17 cellular contexts compared by ENCODE assay signal in the genomic region with DNA sequence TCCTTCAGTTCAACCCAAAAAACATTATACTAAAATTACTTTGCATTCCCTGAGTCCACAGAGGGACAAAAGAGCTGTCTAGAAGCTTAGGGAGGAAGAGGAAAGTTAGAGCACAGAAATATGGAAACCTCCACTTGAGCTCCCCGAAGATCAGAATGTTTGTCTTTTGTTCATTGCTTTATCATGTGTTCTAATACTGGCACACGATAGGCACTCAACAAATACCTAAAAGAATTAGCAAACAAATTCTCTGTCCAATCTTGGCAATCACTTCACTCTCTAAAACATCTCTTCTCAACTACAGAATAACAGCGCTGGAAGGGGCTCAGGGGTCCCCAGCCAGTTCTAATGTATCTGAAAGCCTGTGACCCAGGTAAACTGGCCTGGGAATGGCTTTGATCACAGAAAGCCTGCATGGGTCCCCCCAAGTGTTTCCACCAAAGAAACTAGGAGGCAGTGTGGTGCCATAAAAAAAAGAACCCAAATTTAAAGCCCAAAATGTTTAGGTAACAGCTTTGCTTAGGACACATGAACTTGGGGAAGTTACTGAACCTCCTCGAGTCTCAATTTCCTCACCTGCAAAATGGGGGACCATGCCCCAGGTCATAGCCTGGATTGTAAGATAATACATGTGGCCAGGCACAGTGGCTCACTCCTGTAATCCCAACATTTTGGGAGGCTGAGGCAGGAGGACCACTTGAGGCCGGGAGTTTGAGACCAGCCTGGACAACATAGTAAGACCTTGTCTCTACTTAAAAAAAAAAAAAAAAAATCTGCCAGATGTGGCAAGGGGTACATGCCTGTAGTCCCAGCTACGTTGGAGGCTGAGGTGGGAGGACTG. TPM values are rescaled to one million over a fixed set of nuclear protein-coding genes. Genes with fewer than 3 reads are reported as not detected.
DNase-seq lines count a peak whose midpoint lies in the region; ATAC-seq, FAIRE-seq and TF ChIP-seq lines count a peak whose summit lies in the region.
"Had no signal": no experiment of that assay in that cellular context is flagged by ENCODE, and none has a peak within 500 bp of the region (broad histone marks: within the 10 kb centered on the region; RNA-seq: fewer than 3 reads in every experiment).

No MANE protein-coding gene starts in this region.

- H3K4me3 Mint-ChIP-seq in memory B cell: no peak overlapping the region
- H3K4me3 Mint-ChIP-seq in activated CD4-positive, alpha-beta T cell treated with anti-CD3 and anti-CD28 coated beads, Interleukin-2, amount 10 ng/mL, durations not matched to agents 24 days and 14 days: no peak overlapping the region
- H3K4me3 Mint-ChIP-seq: neural crest cell had no signal

- 80% methylated on average over 6 of the region's 6 CpGs for WGBS in GM12878 (ENCODE audit: insufficient coverage, insufficient replicate concordance, low lambda C conversion rate, missing lambda C conversion rate)

- H4K20me1 ChIP-seq in GM12878 (ENCODE audit: control insufficient read depth, insufficient read depth): no peaks in the 10 kb centered on the region

- intact Hi-C loops in GM12878 (cut with micrococcal nuclease; ENCODE audit: unreplicated experiment): no loop called here
- intact Hi-C loops in activated CD4-positive, alpha-beta T cell treated with anti-CD3 and anti-CD28 coated beads, Interleukin-2, amount 10 ng/mL, durations not matched to agents 24 days and 14 days (cut with micrococcal nuclease): no loop called here

- H3K4me1 ChIP-seq in GM12878 (ENCODE audit: control insufficient read depth, insufficient read depth, low read length): peaks cover 41% of the 10 kb centered on the region

- no peak overlapping the region for H3K9ac ChIP-seq in GM12878 (ENCODE audit: control insufficient read depth, insufficient read depth, low read length)
- H3K9ac ChIP-seq: BLaER1 treated with 17β-estradiol and CSF1 and Interleukin-3, amounts not matched to agents 10 nM and 100 nM had no signal

- DNase-seq in GM12864 (ENCODE audit: low read depth) (no peak), GM12878 (ENCODE audit: low read depth, low spot score) (no peak), memory B cell (ENCODE audit: low spot score in 2 of 2) (no peak), A172 (ENCODE audit: low spot score) (no peak), DMS114 treated with DMSO at 0.1 percent for 48 hours (lab: John Stamatoyannopoulos, UW; ENCODE audit: unreplicated experiment) (no peak)
- no peak for DNase-seq in activated CD4-positive, alpha-beta T cell treated with anti-CD3 and anti-CD28 coated beads, Interleukin-2, amount 10 ng/mL, durations not matched to agents 24 days and 14 days
- DNase-seq: activated T-cell treated with anti-CD3 and anti-CD28 coated beads, Interleukin-2, amount 50 U/mL, for 1 hour; colonic mucosa; NCI-H69; right cardiac atrium had no signal

- TF ChIP-seq RAD21 in Ishikawa (IDR thresholded peaks at IDR 0.05; ENCODE audit: low read depth) (0 out of 2 replicates have a peak, but pooled peaks have one; percentile 20), GM12878 (IDR thresholded peaks at IDR 0.05; ENCODE audit: insufficient read depth, low read depth, low read length) (peak; percentile 55)

- H3K79me2 ChIP-seq in GM12878 (ENCODE audit: control insufficient read depth, insufficient read depth, low read length): peaks cover 15% of the 10 kb centered on the region

- in situ Hi-C loops in GM12878 (cut with MboI): no loop called here

- peak; percentile 24 for TF ChIP-seq CTCF in GM12864 (IDR thresholded peaks at IDR 0.05; ENCODE audit: low read depth, low read length, missing control alignments)
- peak in 2 of 3 experiments; percentile 23 to 25; a peak in 3 of 6 replicates for TF ChIP-seq CTCF in GM12878 (IDR thresholded peaks at IDR 0.05 in 2 of 3, conservative IDR thresholded peaks at IDR 0.05 in 1 of 3; ENCODE audit: control insufficient read depth in 2 of 3, extremely low read depth in 1 of 3, insufficient read depth in 1 of 3, low read depth in 3 of 3, low read length in 3 of 3)

- H3K4me3 ChIP-seq in GM12864 (ENCODE audit: low read depth, low read length) (no peak overlapping the region), GM12878 (no peak overlapping the region)
- H3K4me3 ChIP-seq: adrenal gland; BLaER1 treated with 17β-estradiol and CSF1 and Interleukin-3, amounts not matched to agents 10 nM and 100 nM; colonic mucosa; esophagus muscularis mucosa had no signal

- POLR2A ChIA-PET in GM12878 (lab: Charles Lee): interaction anchor here (0.7 to 3.2 kb wide), 4 partner anchors 9 to 46 kb away, joined by 3 to 13 read pairs (median 7); partner anchors contain the start of gene SSBP3

- H3K27ac Mint-ChIP-seq in memory B cell: peak overlapping the region; percentile 67
- no peak overlapping the region for H3K27ac Mint-ChIP-seq in activated CD4-positive, alpha-beta T cell treated with anti-CD3 and anti-CD28 coated beads, Interleukin-2, amount 10 ng/mL, durations not matched to agents 24 days and 14 days

- no peaks in the 10 kb centered on the region for H3K9me3 ChIP-seq in GM12878 (replicated peaks; ENCODE audit: control insufficient read depth, insufficient read depth, low read length)
- H3K9me3 ChIP-seq: adrenal gland; BLaER1 treated with 17β-estradiol and CSF1 and Interleukin-3, amounts not matched to agents 10 nM and 100 nM; colonic mucosa; esophagus muscularis mucosa had no signal

- BruUV-seq in GM12878 (replicated peaks; lab: Mats Ljungman, UMichigan): no TSS peak

- no peak for TF ChIP-seq POLR2A in GM12878 (IDR thresholded peaks at IDR 0.05; ENCODE audit: low read depth, low read length)

- no peaks in the 10 kb centered on the region for H3K27me3 ChIP-seq in GM12878 (replicated peaks in 1 of 2; ENCODE audit: control insufficient read depth in 2 of 2, insufficient read depth in 2 of 2, low read length in 1 of 2)
- H3K27me3 ChIP-seq: adrenal gland; BLaER1 treated with 17β-estradiol and CSF1 and Interleukin-3, amounts not matched to agents 10 nM and 100 nM; colonic mucosa; esophagus muscularis mucosa had no signal

- SMC1A ChIA-PET in GM12878 (lab: Charles Lee; ENCODE audit: uncharacterized antibody, unreplicated experiment): interaction anchor here (0.6 to 4.4 kb wide), 6 partner anchors 9 to 328 kb away, joined by 3 to 26 read pairs (median 3); no protein-coding TSS in a partner anchor

- RAD21 ChIA-PET in GM12878 (lab: Charles Lee; ENCODE audit: unreplicated experiment): interaction anchor here (0.9 to 3.4 kb wide), 6 partner anchors 13 to 129 kb away, joined by 3 to 13 read pairs (median 6); partner anchors contain the start of gene SSBP3

- TF ChIP-seq EP300 in Ishikawa (IDR thresholded peaks at IDR 0.05; ENCODE audit: borderline replicate concordance) (no peak), GM12878 (IDR thresholded peaks at IDR 0.05; ENCODE audit: borderline replicate concordance in 1 of 2, control insufficient read depth in 1 of 2, low read depth in 2 of 2, low read length in 2 of 2) (no peak)

- no peaks in the 10 kb centered on the region for H3K9me3 Mint-ChIP-seq in memory B cell
- no peaks in the 10 kb centered on the region for H3K9me3 Mint-ChIP-seq in activated CD4-positive, alpha-beta T cell treated with anti-CD3 and anti-CD28 coated beads, Interleukin-2, amount 10 ng/mL, durations not matched to agents 24 days and 14 days
- H3K9me3 Mint-ChIP-seq: neural crest cell had no signal

- peaks cover 42% of the 10 kb centered on the region for H3K4me1 Mint-ChIP-seq in memory B cell
- peaks cover 84% of the 10 kb centered on the region for H3K4me1 Mint-ChIP-seq in activated CD4-positive, alpha-beta T cell treated with anti-CD3 and anti-CD28 coated beads, Interleukin-2, amount 10 ng/mL, durations not matched to agents 24 days and 14 days

- CTCF ChIA-PET in GM12878 (lab: Yijun Ruan, JAX): interaction anchor here (1.1 to 5.1 kb wide), 6 partner anchors 8 to 129 kb away, joined by 3 to 25 read pairs (median 5); no protein-coding TSS in a partner anchor

- no peaks in the 10 kb centered on the region for H3K27me3 Mint-ChIP-seq in memory B cell
- H3K27me3 Mint-ChIP-seq in activated CD4-positive, alpha-beta T cell treated with anti-CD3 and anti-CD28 coated beads, Interleukin-2, amount 10 ng/mL, durations not matched to agents 24 days and 14 days: no peaks in the 10 kb centered on the region

- no peak overlapping the region for H3K4me2 ChIP-seq in GM12878 (ENCODE audit: control insufficient read depth, insufficient read depth)
- H3K4me2 ChIP-seq: BLaER1 treated with 17β-estradiol and CSF1 and Interleukin-3, amounts not matched to agents 10 nM and 100 nM had no signal

- no peak for ATAC-seq in GM12878
- ATAC-seq in memory B cell (ENCODE audit: low read depth): no peak

- peaks cover 0 to 6% of the 10 kb centered on the region in 2 experiments; a peak in 2 of 4 replicates for H3K36me3 ChIP-seq in GM12878 (ENCODE audit: control insufficient read depth in 2 of 2, insufficient read depth in 2 of 2, low read length in 1 of 2)
- H3K36me3 ChIP-seq: adrenal gland, esophagus muscularis mucosa had no signal

- no peak for FAIRE-seq in GM12878 (lab: Jason Lieb, UNC)
- FAIRE-seq: GM18507, H54 had no signal

- no peak overlapping the region for H2AFZ ChIP-seq in GM12878 (ENCODE audit: control insufficient read depth, low read depth, low read length)

- H3K36me3 Mint-ChIP-seq in memory B cell: peaks cover 6% of the 10 kb centered on the region
- peaks cover 23% of the 10 kb centered on the region for H3K36me3 Mint-ChIP-seq in activated CD4-positive, alpha-beta T cell treated with anti-CD3 and anti-CD28 coated beads, Interleukin-2, amount 10 ng/mL, durations not matched to agents 24 days and 14 days (ENCODE audit: low read depth)

- no peak overlapping the region for H3K27ac ChIP-seq in GM12878 (ENCODE audit: control insufficient read depth, insufficient read depth)
- H3K27ac ChIP-seq: BLaER1 treated with 17β-estradiol and CSF1 and Interleukin-3, amounts not matched to agents 10 nM and 100 nM; colonic mucosa had no signal

RNA-seq across cellular contexts. Expression of gene SSBP3, which starts 45.8 kb away (rescaled TPM):
- total RNA-seq in GM12878 (2013; cell fraction: nucleolus; rRNA removed): 27.4 and 27.5 TPM in 2 replicates
- total RNA-seq in GM12878 (2014; rRNA removed): 15.8 and 16.1 TPM in 2 replicates
- total RNA-seq in GM12878 (2014; rRNA removed; fragmentation: Illumina TruSeq; extraction: Trizol): 16.7 and 21.5 TPM in 2 replicates
- total RNA-seq in GM12878 (2021): 50.4 and 51.7 TPM in 2 replicates
- 10.0 TPM for polyA plus RNA-seq in GM12878 (2011; ENCODE audit: low read depth)
- polyA plus RNA-seq in GM12878 (2011; rRNA removed): 8.1 and 18.0 TPM in 2 replicates
- 15.5 and 16.6 TPM in 2 replicates for polyA plus RNA-seq in GM12878 (2011; cell fraction: cytosol; rRNA removed)
- 31.4 and 44.2 TPM in 2 replicates for polyA plus RNA-seq in GM12878 (2011; cell fraction: nucleus; rRNA removed)
- 22.0 and 30.8 TPM in 2 replicates for polyA plus RNA-seq in GM12878 (2012)
- polyA plus RNA-seq in GM12878 (2014; fragmentation: Illumina TruSeq; extraction: Trizol): 38.8 and 40.3 TPM in 2 replicates
- 1 to 10 TPM; 4.1 to 7.9 TPM for polyA plus RNA-seq in GM12878 (2014; fragmentation: Nextera tagmentation; extraction: Ambion mirVana)
- polyA plus RNA-seq in GM12878 (2014; rRNA removed): 30.1 and 41.9 TPM in 2 replicates
- polyA plus RNA-seq in GM12878 (2016; fragmentation: Nextera tagmentation; extraction: Ambion mirVana): 1 to 10 TPM; 6.4 to 6.6 TPM
- 9.3 and 10.4 TPM in 2 replicates for polyA minus RNA-seq in GM12878 (2011; rRNA and poly(A)+ RNA removed)
- polyA minus RNA-seq in GM12878 (2011; cell fraction: cytosol; rRNA and poly(A)+ RNA removed): 7.1 and 10.2 TPM in 2 replicates
- polyA minus RNA-seq in GM12878 (2011; cell fraction: nucleus; rRNA and poly(A)+ RNA removed): 3.7 and 11.5 TPM in 2 replicates
- 14.1 and 19.4 TPM in 2 replicates for total RNA-seq in A172 (2014; rRNA removed; shearing (Covaris generic))
- 84.1 and 87.9 TPM in 2 replicates for total RNA-seq in activated CD4-positive, alpha-beta T cell treated with anti-CD3 and anti-CD28 coated beads, Interleukin-2, amount 10 ng/mL, durations not matched to agents 24 days and 14 days
